In the genomic region with DNA sequence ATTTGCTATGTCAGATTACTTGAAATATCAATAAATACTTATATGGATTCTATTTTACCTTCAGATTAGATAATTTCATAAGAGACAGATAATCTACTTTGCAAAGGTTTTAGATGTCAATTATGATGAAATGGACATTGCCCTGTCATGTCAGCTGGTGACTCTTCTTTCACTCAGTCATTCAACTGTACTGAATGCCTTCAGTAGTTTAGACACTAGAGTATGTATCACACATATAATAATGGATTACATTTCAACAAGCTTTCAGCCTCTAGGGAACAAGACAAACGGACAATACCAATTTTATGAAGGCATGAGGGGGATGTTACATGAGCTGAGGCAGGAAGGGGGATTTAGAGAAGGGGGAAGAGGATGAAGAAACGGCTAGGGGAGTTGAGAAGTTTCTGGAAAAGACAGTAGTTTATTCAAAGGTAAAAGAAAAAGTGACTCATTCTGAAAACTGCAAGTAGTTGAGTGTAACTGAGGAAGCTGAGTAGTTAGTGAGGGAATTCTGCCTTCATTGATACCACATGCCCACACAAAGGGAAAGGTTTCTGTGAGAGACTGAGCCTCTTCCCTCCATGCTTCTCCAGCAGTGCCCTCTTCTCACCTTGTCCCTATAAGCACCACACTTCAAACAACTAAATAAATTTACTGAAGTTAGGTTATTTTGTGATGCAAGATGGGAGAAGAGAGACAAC, we compare ENCODE assay signal across 2 cellular contexts.
TF ChIP-seq lines count a peak whose summit lies in the region.

No MANE protein-coding gene starts in this region.

TF ChIP-seq in IMR-90, 13 proteins besides CTCF, POLR2A, EP300 and RAD21:
- no peak for TF ChIP-seq MAZ (IDR thresholded peaks at IDR 0.05; ENCODE audit: borderline replicate concordance, low read depth, low read length)
- TF ChIP-seq BHLHE40 (IDR thresholded peaks at IDR 0.05; ENCODE audit: low read depth, low read length), result no peak
- TF ChIP-seq MAFK (IDR thresholded peaks at IDR 0.05; ENCODE audit: low read depth, low read length), result no peak
- TF ChIP-seq FOS (IDR thresholded peaks at IDR 0.05; ENCODE audit: low read depth, low read length), result no peak
- no peak for TF ChIP-seq RCOR1 (IDR thresholded peaks at IDR 0.05; ENCODE audit: insufficient replicate concordance, low read length)
- TF ChIP-seq MXI1 (IDR thresholded peaks at IDR 0.05; ENCODE audit: borderline replicate concordance, low read depth, low read length), result no peak
- TF ChIP-seq, protein P1, sequence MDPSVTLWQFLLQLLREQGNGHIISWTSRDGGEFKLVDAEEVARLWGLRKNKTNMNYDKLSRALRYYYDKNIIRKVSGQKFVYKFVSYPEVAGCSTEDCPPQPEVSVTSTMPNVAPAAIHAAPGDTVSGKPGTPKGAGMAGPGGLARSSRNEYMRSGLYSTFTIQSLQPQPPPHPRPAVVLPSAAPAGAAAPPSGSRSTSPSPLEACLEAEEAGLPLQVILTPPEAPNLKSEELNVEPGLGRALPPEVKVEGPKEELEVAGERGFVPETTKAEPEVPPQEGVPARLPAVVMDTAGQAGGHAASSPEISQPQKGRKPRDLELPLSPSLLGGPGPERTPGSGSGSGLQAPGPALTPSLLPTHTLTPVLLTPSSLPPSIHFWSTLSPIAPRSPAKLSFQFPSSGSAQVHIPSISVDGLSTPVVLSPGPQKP (IDR thresholded peaks at IDR 0.05; ENCODE audit: borderline replicate concordance, low read depth, low read length), result no peak
- TF ChIP-seq CEBPB (IDR thresholded peaks at IDR 0.05; ENCODE audit: low read depth, low read length), result no peak
- no peak for TF ChIP-seq CHD1 (IDR thresholded peaks at IDR 0.05; ENCODE audit: low read depth, low read length)
- no peak for TF ChIP-seq NFE2L2 (IDR thresholded peaks at IDR 0.05; ENCODE audit: low read depth, low read length)
- no peak for TF ChIP-seq SMC3 (IDR thresholded peaks at IDR 0.05; ENCODE audit: low read depth, low read length)
- TF ChIP-seq, protein P2, sequence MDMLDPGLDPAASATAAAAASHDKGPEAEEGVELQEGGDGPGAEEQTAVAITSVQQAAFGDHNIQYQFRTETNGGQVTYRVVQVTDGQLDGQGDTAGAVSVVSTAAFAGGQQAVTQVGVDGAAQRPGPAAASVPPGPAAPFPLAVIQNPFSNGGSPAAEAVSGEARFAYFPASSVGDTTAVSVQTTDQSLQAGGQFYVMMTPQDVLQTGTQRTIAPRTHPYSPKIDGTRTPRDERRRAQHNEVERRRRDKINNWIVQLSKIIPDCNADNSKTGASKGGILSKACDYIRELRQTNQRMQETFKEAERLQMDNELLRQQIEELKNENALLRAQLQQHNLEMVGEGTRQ (IDR thresholded peaks at IDR 0.05; ENCODE audit: low read depth, low read length), result no peak
- no peak for TF ChIP-seq RFX5 (IDR thresholded peaks at IDR 0.05; ENCODE audit: low read depth, low read length)

TF ChIP-seq in GM12878, 131 proteins besides CTCF, POLR2A, EP300 and RAD21:
- TF ChIP-seq SP1 (IDR thresholded peaks at IDR 0.05; ENCODE audit: low read depth, low read length), result no peak
- TF ChIP-seq EGR1 (IDR thresholded peaks at IDR 0.05; ENCODE audit: borderline replicate concordance in 1 of 2, low read depth in 2 of 2, low read length in 2 of 2), result no peak
- 0 out of 2 replicates have a peak, but pooled peaks have one; percentile 35 for TF ChIP-seq EED (IDR thresholded peaks at IDR 0.05; ENCODE audit: low read depth)
- 0 out of 2 replicates have a peak, but pooled peaks have one; percentile 34 for TF ChIP-seq IKZF1 (conservative IDR thresholded peaks at IDR 0.05)
- no peak for TF ChIP-seq NR2F1 (conservative IDR thresholded peaks at IDR 0.05)
- TF ChIP-seq, protein P3, sequence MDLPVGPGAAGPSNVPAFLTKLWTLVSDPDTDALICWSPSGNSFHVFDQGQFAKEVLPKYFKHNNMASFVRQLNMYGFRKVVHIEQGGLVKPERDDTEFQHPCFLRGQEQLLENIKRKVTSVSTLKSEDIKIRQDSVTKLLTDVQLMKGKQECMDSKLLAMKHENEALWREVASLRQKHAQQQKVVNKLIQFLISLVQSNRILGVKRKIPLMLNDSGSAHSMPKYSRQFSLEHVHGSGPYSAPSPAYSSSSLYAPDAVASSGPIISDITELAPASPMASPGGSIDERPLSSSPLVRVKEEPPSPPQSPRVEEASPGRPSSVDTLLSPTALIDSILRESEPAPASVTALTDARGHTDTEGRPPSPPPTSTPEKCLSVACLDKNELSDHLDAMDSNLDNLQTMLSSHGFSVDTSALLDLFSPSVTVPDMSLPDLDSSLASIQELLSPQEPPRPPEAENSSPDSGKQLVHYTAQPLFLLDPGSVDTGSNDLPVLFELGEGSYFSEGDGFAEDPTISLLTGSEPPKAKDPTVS (IDR thresholded peaks at IDR 0.05; ENCODE audit: low read depth, low read length), result peak; percentile 98
- TF ChIP-seq, protein P1 (IDR thresholded peaks at IDR 0.05; ENCODE audit: low read depth, low read length), result no peak
- TF ChIP-seq, protein P4, sequence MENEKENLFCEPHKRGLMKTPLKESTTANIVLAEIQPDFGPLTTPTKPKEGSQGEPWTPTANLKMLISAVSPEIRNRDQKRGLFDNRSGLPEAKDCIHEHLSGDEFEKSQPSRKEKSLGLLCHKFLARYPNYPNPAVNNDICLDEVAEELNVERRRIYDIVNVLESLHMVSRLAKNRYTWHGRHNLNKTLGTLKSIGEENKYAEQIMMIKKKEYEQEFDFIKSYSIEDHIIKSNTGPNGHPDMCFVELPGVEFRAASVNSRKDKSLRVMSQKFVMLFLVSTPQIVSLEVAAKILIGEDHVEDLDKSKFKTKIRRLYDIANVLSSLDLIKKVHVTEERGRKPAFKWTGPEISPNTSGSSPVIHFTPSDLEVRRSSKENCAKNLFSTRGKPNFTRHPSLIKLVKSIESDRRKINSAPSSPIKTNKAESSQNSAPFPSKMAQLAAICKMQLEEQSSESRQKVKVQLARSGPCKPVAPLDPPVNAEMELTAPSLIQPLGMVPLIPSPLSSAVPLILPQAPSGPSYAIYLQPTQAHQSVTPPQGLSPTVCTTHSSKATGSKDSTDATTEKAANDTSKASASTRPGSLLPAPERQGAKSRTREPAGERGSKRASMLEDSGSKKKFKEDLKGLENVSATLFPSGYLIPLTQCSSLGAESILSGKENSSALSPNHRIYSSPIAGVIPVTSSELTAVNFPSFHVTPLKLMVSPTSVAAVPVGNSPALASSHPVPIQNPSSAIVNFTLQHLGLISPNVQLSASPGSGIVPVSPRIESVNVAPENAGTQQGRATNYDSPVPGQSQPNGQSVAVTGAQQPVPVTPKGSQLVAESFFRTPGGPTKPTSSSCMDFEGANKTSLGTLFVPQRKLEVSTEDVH (IDR thresholded peaks at IDR 0.05; ENCODE audit: low read depth, partially characterized antibody), result no peak
- TF ChIP-seq, protein P5, sequence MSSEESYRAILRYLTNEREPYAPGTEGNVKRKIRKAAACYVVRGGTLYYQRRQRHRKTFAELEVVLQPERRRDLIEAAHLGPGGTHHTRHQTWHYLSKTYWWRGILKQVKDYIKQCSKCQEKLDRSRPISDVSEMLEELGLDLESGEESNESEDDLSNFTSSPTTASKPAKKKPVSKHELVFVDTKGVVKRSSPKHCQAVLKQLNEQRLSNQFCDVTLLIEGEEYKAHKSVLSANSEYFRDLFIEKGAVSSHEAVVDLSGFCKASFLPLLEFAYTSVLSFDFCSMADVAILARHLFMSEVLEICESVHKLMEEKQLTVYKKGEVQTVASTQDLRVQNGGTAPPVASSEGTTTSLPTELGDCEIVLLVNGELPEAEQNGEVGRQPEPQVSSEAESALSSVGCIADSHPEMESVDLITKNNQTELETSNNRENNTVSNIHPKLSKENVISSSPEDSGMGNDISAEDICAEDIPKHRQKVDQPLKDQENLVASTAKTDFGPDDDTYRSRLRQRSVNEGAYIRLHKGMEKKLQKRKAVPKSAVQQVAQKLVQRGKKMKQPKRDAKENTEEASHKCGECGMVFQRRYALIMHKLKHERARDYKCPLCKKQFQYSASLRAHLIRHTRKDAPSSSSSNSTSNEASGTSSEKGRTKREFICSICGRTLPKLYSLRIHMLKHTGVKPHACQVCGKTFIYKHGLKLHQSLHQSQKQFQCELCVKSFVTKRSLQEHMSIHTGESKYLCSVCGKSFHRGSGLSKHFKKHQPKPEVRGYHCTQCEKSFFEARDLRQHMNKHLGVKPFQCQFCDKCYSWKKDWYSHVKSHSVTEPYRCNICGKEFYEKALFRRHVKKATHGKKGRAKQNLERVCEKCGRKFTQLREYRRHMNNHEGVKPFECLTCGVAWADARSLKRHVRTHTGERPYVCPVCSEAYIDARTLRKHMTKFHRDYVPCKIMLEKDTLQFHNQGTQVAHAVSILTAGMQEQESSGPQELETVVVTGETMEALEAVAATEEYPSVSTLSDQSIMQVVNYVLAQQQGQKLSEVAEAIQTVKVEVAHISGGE (CRISPR knock-in tag; IDR thresholded peaks at IDR 0.05), result no peak
- TF ChIP-seq, protein P6, sequence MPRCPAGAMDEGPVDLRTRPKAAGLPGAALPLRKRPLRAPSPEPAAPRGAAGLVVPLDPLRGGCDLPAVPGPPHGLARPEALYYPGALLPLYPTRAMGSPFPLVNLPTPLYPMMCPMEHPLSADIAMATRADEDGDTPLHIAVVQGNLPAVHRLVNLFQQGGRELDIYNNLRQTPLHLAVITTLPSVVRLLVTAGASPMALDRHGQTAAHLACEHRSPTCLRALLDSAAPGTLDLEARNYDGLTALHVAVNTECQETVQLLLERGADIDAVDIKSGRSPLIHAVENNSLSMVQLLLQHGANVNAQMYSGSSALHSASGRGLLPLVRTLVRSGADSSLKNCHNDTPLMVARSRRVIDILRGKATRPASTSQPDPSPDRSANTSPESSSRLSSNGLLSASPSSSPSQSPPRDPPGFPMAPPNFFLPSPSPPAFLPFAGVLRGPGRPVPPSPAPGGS (IDR thresholded peaks at IDR 0.05; ENCODE audit: borderline replicate concordance, insufficient read depth, low read depth, low read length, poor library complexity, severe bottlenecking), result no peak
- no peak for TF ChIP-seq RCOR1 (conservative IDR thresholded peaks at IDR 0.05; ENCODE audit: low read depth, low read length)
- TF ChIP-seq CBX5 (IDR thresholded peaks at IDR 0.05; ENCODE audit: low read depth), result no peak
- TF ChIP-seq, protein P7, sequence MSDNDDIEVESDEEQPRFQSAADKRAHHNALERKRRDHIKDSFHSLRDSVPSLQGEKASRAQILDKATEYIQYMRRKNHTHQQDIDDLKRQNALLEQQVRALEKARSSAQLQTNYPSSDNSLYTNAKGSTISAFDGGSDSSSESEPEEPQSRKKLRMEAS (IDR thresholded peaks at IDR 0.05; ENCODE audit: low read depth, low read length), result no peak
- TF ChIP-seq PAX5 (IDR thresholded peaks at IDR 0.05; ENCODE audit: borderline replicate concordance, low read depth, low read length), result no peak
- TF ChIP-seq ESRRA (IDR thresholded peaks at IDR 0.05; ENCODE audit: low read length), result no peak
- no peak for TF ChIP-seq HCFC1 (IDR thresholded peaks at IDR 0.05; ENCODE audit: low read length)
- no peak for TF ChIP-seq IRF4 (IDR thresholded peaks at IDR 0.05; ENCODE audit: low read depth, low read length)
- TF ChIP-seq, protein P8, sequence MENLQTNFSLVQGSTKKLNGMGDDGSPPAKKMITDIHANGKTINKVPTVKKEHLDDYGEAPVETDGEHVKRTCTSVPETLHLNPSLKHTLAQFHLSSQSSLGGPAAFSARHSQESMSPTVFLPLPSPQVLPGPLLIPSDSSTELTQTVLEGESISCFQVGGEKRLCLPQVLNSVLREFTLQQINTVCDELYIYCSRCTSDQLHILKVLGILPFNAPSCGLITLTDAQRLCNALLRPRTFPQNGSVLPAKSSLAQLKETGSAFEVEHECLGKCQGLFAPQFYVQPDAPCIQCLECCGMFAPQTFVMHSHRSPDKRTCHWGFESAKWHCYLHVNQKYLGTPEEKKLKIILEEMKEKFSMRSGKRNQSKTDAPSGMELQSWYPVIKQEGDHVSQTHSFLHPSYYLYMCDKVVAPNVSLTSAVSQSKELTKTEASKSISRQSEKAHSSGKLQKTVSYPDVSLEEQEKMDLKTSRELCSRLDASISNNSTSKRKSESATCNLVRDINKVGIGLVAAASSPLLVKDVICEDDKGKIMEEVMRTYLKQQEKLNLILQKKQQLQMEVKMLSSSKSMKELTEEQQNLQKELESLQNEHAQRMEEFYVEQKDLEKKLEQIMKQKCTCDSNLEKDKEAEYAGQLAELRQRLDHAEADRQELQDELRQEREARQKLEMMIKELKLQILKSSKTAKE (IDR thresholded peaks at IDR 0.05; ENCODE audit: low read depth, poor library complexity, severe bottlenecking), result no peak
- no peak for TF ChIP-seq CHD1 (IDR thresholded peaks at IDR 0.05; ENCODE audit: low read depth, low read length)
- no peak for TF ChIP-seq PML (IDR thresholded peaks at IDR 0.05; ENCODE audit: low read length)
- TF ChIP-seq HDAC6 (IDR thresholded peaks at IDR 0.05; ENCODE audit: unreplicated experiment), result no peak
- no peak for TF ChIP-seq TBL1XR1 (IDR thresholded peaks at IDR 0.05; ENCODE audit: low read depth, low read length)
- peak; percentile 44 to 56; a peak in 2 of 4 replicates for TF ChIP-seq IKZF2 (IDR thresholded peaks at IDR 0.05)
- no peak for TF ChIP-seq CEBPB (IDR thresholded peaks at IDR 0.05; ENCODE audit: borderline replicate concordance in 1 of 2, low read depth in 2 of 2, low read length in 2 of 2)
- TF ChIP-seq ASH2L (IDR thresholded peaks at IDR 0.05; ENCODE audit: borderline replicate concordance, low read depth), result no peak
- TF ChIP-seq MYB (IDR thresholded peaks at IDR 0.05; ENCODE audit: borderline replicate concordance, low read depth, low read length), result no peak
- TF ChIP-seq, protein P9, sequence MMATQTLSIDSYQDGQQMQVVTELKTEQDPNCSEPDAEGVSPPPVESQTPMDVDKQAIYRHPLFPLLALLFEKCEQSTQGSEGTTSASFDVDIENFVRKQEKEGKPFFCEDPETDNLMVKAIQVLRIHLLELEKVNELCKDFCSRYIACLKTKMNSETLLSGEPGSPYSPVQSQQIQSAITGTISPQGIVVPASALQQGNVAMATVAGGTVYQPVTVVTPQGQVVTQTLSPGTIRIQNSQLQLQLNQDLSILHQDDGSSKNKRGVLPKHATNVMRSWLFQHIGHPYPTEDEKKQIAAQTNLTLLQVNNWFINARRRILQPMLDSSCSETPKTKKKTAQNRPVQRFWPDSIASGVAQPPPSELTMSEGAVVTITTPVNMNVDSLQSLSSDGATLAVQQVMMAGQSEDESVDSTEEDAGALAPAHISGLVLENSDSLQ (IDR thresholded peaks at IDR 0.05), result no peak
- TF ChIP-seq ATF7 (IDR thresholded peaks at IDR 0.05; ENCODE audit: low read depth), result no peak
- no peak for TF ChIP-seq RELA (IDR thresholded peaks at IDR 0.05; ENCODE audit: borderline replicate concordance, partially characterized antibody)
TF ChIP-seq in GM12878: peak in this region for 4.
